In the genomic region with DNA sequence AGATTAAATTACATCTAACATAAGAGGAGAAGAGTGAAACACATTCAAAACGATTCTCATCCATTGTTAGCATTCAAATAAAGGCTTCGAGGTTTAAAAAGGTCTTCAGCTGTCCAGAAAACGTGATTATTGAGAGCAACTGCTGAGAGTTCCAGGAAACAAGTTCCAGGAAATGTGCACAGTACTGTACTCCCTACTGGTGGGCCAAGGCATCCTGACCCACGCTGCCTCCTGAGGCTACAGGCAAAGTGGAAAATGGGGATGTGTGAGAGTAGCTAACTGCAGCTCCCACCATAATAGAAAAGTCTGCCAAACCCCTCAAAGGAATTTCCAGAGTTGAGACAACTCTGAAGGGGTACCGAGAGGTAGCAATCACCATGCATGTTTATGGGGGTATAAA, we compare ENCODE assay signal across 10 cellular contexts. TPM values are rescaled to one million over a fixed set of nuclear protein-coding genes. Genes with fewer than 3 reads are reported as not detected.
A peak's percentile ranks its signal among the peaks of the same experiment; 100 is the strongest.
DNase-seq lines count a peak whose midpoint lies in the region; ATAC-seq, FAIRE-seq and TF ChIP-seq lines count a peak whose summit lies in the region.
"Had no signal": no experiment of that assay in that cellular context is flagged by ENCODE, and none has a peak within 500 bp of the region (broad histone marks: within the 10 kb centered on the region; RNA-seq: fewer than 3 reads in every experiment).

No MANE protein-coding gene starts in this region.

- no peak overlapping the region for H2BK15ac ChIP-seq in neuronal stem cell (ENCODE audit: low read length)

- ATAC-seq in GM19455 (IDR thresholded peaks at IDR 0.05; ENCODE audit: unreplicated experiment): no peak
- ATAC-seq in HG03457 (IDR thresholded peaks at IDR 0.05; ENCODE audit: unreplicated experiment): no peak

- no peak overlapping the region for H3K23ac ChIP-seq in neuronal stem cell (ENCODE audit: low read depth, low read length, poor library complexity)

- no peak overlapping the region for H2BK120ac ChIP-seq in neuronal stem cell (ENCODE audit: low read depth, low read length)

- no CpG with 5 or more reads among the region's 5 CpGs for WGBS in neuronal stem cell (ENCODE audit: extremely low coverage in 2 of 2, insufficient read length in 2 of 2, insufficient replicate concordance in 1 of 2), 2 donors

- H4K20me1 ChIP-seq in MM.1S (ENCODE audit: insufficient read depth, low read length): no peaks in the 10 kb centered on the region

- H3K27me3 ChIP-seq in MM.1S (replicated peaks; ENCODE audit: insufficient read depth, low read length) (no peaks in the 10 kb centered on the region), neuronal stem cell (ENCODE audit: control insufficient read depth in 3 of 3, insufficient read depth in 3 of 3, low read depth in 1 of 3, low read length in 3 of 3) (peaks cover 0 to 23% (median 8%) of the 10 kb centered on the region in 3 experiments)

- H3K9ac ChIP-seq in MM.1S (ENCODE audit: low read length) (peak overlapping the region; percentile 34; the same call in 1 of the 2 replicates), neuronal stem cell (ENCODE audit: low read depth, low read length, poor library complexity) (no peak overlapping the region)

- H3K9me2 ChIP-seq in MM.1S (replicated peaks; ENCODE audit: insufficient read depth, low read length): no peaks in the 10 kb centered on the region

- no peak overlapping the region for H3K14ac ChIP-seq in neuronal stem cell (ENCODE audit: low read length)

- FAIRE-seq in urothelium cell line (lab: Jason Lieb, UNC): no peak
- FAIRE-seq: bronchial epithelial cell had no signal

- H3K4me3 ChIP-seq in MM.1S (ENCODE audit: low read length) (peak overlapping the region; percentile 71), coronary artery (peak overlapping the region; percentile 74), neuronal stem cell (ENCODE audit: low read length in 2 of 2) (peak overlapping the region in 1 of 2 donors; percentile 83)

- no peak overlapping the region for H4K91ac ChIP-seq in neuronal stem cell (ENCODE audit: low read depth, low read length, poor library complexity)

- no peak overlapping the region for H4K8ac ChIP-seq in neuronal stem cell (ENCODE audit: low read depth, low read length)

- intact Hi-C loops in posterior cingulate gyrus (cut with DNase I): loop anchor here (10.0 kb wide), 1 partner anchor 178 kb away; no protein-coding TSS in a partner anchor

- peaks cover 16% of the 10 kb centered on the region for H3F3A ChIP-seq in MM.1S (ENCODE audit: insufficient read depth, low read length)

- no peak overlapping the region for H3K4ac ChIP-seq in neuronal stem cell (ENCODE audit: low read length)

- H2AFZ ChIP-seq in MM.1S (ENCODE audit: low read length) (no peak overlapping the region), neuronal stem cell (ENCODE audit: low read length) (peak overlapping the region; percentile 93)

- no peaks in the 10 kb centered on the region for H3K36me3 ChIP-seq in MM.1S (replicated peaks; ENCODE audit: insufficient read depth, low read length)
- H3K36me3 ChIP-seq in neuronal stem cell (replicated peaks in 1 of 2; ENCODE audit: control insufficient read depth in 2 of 2, insufficient read depth in 2 of 2, low read length in 2 of 2): no peaks in the 10 kb centered on the region

- no peaks in the 10 kb centered on the region for H3K79me1 ChIP-seq in neuronal stem cell (ENCODE audit: low read depth, low read length)

- H3K4me2 ChIP-seq in MM.1S (ENCODE audit: low read depth, low read length) (peak overlapping the region; percentile 83), neuronal stem cell (ENCODE audit: insufficient read depth, low read length, poor library complexity, severe bottlenecking) (no peak overlapping the region)

- no peak overlapping the region for H3K18ac ChIP-seq in neuronal stem cell (ENCODE audit: low read length)

- DNase-seq in GF-D8 (lab: John Stamatoyannopoulos, UW) (peak; percentile 55), MM.1S (no peak), coronary artery (ENCODE audit: low spot score) (no peak), neuronal stem cell (ENCODE audit: low spot score) (no peak), urothelium cell line (ENCODE audit: low spot score) (no peak), posterior cingulate gyrus (no peak)
- DNase-seq: NCI-H524 treated with DMSO at 0.1 percent for 48 hours had no signal

- H3K9me3 ChIP-seq in MM.1S (replicated peaks; ENCODE audit: insufficient read depth, low read length) (no peaks in the 10 kb centered on the region), neuronal stem cell (replicated peaks in 1 of 2; ENCODE audit: control insufficient read depth in 2 of 2, insufficient read depth in 1 of 2, low read depth in 1 of 2, low read length in 2 of 2) (no peaks in the 10 kb centered on the region)

- H3K27ac ChIP-seq in MM.1S (ENCODE audit: low read length) (peak overlapping the region; percentile 73; the same call in 1 of the 2 replicates), coronary artery (peak overlapping the region in 1 of 2 donors; percentile 73), neuronal stem cell (replicated peaks; ENCODE audit: low read length) (no peak overlapping the region)

- no peak overlapping the region for H2AK5ac ChIP-seq in neuronal stem cell (ENCODE audit: low read depth, low read length)

- H2BK5ac ChIP-seq in neuronal stem cell (ENCODE audit: low read length): no peak overlapping the region

- H2BK12ac ChIP-seq in neuronal stem cell (ENCODE audit: low read length): no peak overlapping the region

- no peak for TF ChIP-seq CTCF in MM.1S (IDR thresholded peaks at IDR 0.05; ENCODE audit: low read length)
- TF ChIP-seq CTCF in coronary artery (IDR thresholded peaks at IDR 0.05): no peak

- H3K4me1 ChIP-seq in MM.1S (ENCODE audit: low read length) (0 out of 2 replicates have a peak, but pooled peaks cover 9% of the 10 kb centered on the region), neuronal stem cell (ENCODE audit: control insufficient read depth in 2 of 2, insufficient read depth in 1 of 2, low read depth in 1 of 2, low read length in 2 of 2) (peaks cover 2 to 4% of the 10 kb centered on the region in 2 donors)

- no peaks in the 10 kb centered on the region for H3K79me2 ChIP-seq in MM.1S (ENCODE audit: low read length)

RNA-seq across cellular contexts. Expression of gene VAV3, which starts 2.0 kb away (rescaled TPM):
- 0.57 TPM for polyA plus RNA-seq in neuronal stem cell (2013, experiment 1 of 2)
- 0.73 TPM for polyA plus RNA-seq in neuronal stem cell (2013, experiment 2 of 2)
